ENCODE assay signal across 1 cellular context in the genomic region with DNA sequence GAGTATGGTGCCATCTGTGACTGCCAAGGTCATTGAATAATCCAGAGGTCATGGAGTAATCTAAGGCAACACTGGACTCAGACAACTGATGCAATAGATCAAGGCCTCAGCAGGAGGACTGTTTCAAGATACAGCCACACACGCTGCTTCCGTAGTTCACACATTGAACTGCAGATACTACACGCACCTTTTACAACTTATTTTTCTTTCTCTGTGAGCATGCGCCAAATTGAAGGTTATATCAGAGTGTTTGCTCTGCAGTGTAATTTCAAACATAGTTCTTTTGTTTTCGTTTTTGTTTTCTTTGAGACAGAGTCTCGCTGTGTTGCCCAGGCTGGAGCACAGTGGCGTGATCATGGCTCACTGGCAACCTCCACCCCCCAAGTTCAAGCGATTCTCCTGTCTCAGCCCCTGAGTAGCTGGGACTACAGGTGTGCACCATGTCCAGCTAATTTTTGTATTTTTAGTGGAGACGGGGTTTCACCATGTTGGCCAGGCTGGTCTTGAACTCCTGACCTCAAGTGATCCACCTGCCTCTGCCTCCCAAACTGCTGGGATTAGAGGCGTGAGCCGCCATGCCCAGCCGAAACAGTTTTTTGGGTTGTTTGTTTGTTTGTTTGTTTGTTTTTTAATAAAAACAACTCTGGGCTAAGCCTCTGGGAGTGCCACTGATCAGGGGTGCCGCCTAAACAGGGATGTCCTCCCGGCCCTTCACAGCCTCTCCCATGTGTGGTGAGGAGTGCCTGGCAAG.
A peak's percentile ranks its signal among the peaks of the same experiment; 100 is the strongest.
TF ChIP-seq lines count a peak whose summit lies in the region.

No MANE protein-coding gene starts in this region.

TF ChIP-seq in HepG2, 621 proteins besides CTCF, POLR2A, EP300 and RAD21 (continued from another document):
- TF ChIP-seq FOXP4 (CRISPR knock-in tag; IDR thresholded peaks at IDR 0.05) (peak; percentile 86), GATAD1 (CRISPR knock-in tag; IDR thresholded peaks at IDR 0.05) (peak; percentile 75; the same call in 1 of the 2 replicates), SKI (IDR thresholded peaks at IDR 0.05; ENCODE audit: partially characterized antibody) (peak; percentile 90), MTERF4 (CRISPR knock-in tag; IDR thresholded peaks at IDR 0.05) (peak; percentile 48; the same call in 1 of the 2 replicates), HNF4G (IDR thresholded peaks at IDR 0.05; ENCODE audit: borderline replicate concordance, low read depth, low read length) (peak; percentile 82), HNF4G (CRISPR knock-in tag; IDR thresholded peaks at IDR 0.05; ENCODE audit: borderline replicate concordance, low read depth) (peak; percentile 85), ATAD3A (CRISPR knock-in tag; IDR thresholded peaks at IDR 0.05) (peak; percentile 49; the same call in 1 of the 2 replicates), ATM (IDR thresholded peaks at IDR 0.05; ENCODE audit: borderline replicate concordance) (no peak; the same call in 1 of the 2 replicates), RXRB (CRISPR knock-in tag; IDR thresholded peaks at IDR 0.05; ENCODE audit: borderline replicate concordance) (peak; percentile 99), ZNF646 (CRISPR knock-in tag; IDR thresholded peaks at IDR 0.05) (peak; percentile 82)
- TF ChIP-seq, protein P1, sequence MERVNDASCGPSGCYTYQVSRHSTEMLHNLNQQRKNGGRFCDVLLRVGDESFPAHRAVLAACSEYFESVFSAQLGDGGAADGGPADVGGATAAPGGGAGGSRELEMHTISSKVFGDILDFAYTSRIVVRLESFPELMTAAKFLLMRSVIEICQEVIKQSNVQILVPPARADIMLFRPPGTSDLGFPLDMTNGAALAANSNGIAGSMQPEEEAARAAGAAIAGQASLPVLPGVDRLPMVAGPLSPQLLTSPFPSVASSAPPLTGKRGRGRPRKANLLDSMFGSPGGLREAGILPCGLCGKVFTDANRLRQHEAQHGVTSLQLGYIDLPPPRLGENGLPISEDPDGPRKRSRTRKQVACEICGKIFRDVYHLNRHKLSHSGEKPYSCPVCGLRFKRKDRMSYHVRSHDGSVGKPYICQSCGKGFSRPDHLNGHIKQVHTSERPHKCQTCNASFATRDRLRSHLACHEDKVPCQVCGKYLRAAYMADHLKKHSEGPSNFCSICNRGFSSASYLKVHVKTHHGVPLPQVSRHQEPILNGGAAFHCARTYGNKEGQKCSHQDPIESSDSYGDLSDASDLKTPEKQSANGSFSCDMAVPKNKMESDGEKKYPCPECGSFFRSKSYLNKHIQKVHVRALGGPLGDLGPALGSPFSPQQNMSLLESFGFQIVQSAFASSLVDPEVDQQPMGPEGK (CRISPR knock-in tag; IDR thresholded peaks at IDR 0.05) = no peak
TF ChIP-seq in HepG2: peak in this region for 216.
